Comparison of ENCODE assay signal across 2 cellular contexts in the genomic region with DNA sequence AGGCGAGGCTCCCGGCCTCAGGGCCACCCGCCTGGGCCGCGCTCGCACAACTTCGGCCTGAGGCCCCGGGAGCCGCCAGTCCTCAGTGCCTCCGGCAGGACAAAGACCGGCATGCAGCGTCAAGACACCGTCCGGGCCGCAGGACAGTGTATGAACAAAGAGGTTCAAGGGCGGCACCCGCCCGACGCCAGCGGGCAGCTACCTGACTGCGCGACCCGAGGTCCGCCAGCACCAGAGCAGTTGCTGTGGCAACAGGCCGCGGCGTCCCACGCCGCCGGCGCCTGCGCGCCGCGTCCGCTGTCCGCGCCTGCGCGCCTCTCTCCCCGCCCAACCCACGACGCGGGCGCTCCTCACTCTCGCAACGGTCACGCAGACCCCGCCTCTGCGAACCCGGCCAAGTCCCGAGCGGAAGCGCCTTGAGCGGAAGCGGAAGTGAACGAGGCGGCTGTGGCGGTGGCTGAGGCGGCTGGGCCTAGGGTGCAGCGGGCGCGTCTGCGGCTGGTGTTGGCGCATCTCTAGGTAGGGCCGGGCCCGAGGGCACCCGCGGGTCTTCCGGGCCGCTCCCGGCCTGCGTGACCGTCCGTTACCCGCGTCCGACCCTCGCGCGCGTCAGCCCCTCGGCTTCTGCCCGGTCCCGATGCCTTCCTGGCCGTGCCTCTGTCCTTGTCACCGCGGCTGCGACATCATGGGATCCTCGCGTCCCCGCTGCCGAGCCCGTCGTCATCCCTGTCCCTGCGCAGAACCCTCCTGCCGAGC.
A peak's percentile ranks its signal among the peaks of the same experiment; 100 is the strongest.
TF ChIP-seq lines count a peak whose summit lies in the region.

A gene with protein sequence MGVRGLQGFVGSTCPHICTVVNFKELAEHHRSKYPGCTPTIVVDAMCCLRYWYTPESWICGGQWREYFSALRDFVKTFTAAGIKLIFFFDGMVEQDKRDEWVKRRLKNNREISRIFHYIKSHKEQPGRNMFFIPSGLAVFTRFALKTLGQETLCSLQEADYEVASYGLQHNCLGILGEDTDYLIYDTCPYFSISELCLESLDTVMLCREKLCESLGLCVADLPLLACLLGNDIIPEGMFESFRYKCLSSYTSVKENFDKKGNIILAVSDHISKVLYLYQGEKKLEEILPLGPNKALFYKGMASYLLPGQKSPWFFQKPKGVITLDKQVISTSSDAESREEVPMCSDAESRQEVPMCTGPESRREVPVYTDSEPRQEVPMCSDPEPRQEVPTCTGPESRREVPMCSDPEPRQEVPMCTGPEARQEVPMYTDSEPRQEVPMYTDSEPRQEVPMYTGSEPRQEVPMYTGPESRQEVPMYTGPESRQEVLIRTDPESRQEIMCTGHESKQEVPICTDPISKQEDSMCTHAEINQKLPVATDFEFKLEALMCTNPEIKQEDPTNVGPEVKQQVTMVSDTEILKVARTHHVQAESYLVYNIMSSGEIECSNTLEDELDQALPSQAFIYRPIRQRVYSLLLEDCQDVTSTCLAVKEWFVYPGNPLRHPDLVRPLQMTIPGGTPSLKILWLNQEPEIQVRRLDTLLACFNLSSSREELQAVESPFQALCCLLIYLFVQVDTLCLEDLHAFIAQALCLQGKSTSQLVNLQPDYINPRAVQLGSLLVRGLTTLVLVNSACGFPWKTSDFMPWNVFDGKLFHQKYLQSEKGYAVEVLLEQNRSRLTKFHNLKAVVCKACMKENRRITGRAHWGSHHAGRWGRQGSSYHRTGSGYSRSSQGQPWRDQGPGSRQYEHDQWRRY (plus strand): TSS at position 435 of the 756 bp plus-strand sequence. CDS start 10,633 bp downstream, outside the sequence.

TF ChIP-seq in IMR-90, 13 proteins besides CTCF, POLR2A, EP300 and RAD21:
- peak; percentile 61; the same call in 1 of the 2 replicates for TF ChIP-seq MAZ (IDR thresholded peaks at IDR 0.05; ENCODE audit: borderline replicate concordance, low read depth, low read length)
- TF ChIP-seq MXI1 (IDR thresholded peaks at IDR 0.05; ENCODE audit: borderline replicate concordance, low read depth, low read length), result peak; percentile 88
- TF ChIP-seq RCOR1 (IDR thresholded peaks at IDR 0.05; ENCODE audit: insufficient replicate concordance, low read length), result no peak
- TF ChIP-seq BHLHE40 (IDR thresholded peaks at IDR 0.05; ENCODE audit: low read depth, low read length), result peak; percentile 69; the same call in 1 of the 2 replicates
- TF ChIP-seq MAFK (IDR thresholded peaks at IDR 0.05; ENCODE audit: low read depth, low read length), result no peak
- no peak for TF ChIP-seq NFE2L2 (IDR thresholded peaks at IDR 0.05; ENCODE audit: low read depth, low read length)
- TF ChIP-seq RFX5 (IDR thresholded peaks at IDR 0.05; ENCODE audit: low read depth, low read length), result no peak

TF ChIP-seq in endothelial cell of umbilical vein, 7 proteins besides CTCF, POLR2A, EP300 and RAD21:
- TF ChIP-seq POLR2AphosphoS5 (IDR thresholded peaks at IDR 0.05; ENCODE audit: insufficient read depth, low read depth, low read length) (peak; percentile 99), MAX (IDR thresholded peaks at IDR 0.05; ENCODE audit: insufficient read depth, insufficient read length) (no peak)
